Comparison of ENCODE assay signal across 1 cellular context in the genomic region with DNA sequence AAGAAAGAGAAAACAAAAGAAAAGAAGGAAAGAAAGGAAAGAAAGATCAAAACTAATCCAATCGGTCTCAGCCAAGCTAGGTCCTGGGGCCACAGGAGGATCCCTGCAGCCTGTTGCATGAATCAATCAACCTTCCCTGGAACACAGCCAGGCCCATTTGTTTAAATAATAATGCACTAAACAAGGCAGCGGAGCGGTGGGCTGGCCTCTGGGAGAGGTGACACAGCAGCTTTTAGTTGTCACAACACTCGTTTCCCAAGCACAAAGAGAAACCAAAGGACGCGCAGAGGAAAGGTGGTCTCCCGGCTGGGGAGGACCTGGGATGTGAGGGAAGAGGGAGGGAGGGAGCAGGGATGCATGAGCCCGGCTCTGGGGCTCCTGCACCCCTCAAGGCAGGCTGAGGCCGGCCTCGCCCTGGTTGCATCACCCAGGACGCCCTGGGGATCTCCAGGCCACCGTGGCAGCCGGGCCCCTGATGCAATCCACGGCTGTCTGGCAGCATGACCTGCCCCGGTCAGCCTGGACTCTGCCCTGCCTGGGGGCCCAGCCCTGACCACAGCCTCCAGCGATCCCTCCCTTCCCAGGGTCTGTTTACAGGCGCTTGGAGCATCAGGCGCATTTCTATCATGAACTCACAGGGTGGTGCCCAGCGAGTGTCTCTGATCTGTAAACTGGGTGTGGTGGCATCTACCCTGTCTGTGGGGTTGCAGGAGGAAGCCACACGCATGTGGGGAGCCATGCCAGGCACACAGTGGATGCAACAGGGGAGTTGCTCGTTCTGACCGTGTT.
A peak's percentile ranks its signal among the peaks of the same experiment; 100 is the strongest.
TF ChIP-seq lines count a peak whose summit lies in the region.

No MANE protein-coding gene starts in this region.

TF ChIP-seq in K562, 482 proteins besides CTCF, POLR2A, EP300 and RAD21 (continued from another document):
- TF ChIP-seq, protein P1, sequence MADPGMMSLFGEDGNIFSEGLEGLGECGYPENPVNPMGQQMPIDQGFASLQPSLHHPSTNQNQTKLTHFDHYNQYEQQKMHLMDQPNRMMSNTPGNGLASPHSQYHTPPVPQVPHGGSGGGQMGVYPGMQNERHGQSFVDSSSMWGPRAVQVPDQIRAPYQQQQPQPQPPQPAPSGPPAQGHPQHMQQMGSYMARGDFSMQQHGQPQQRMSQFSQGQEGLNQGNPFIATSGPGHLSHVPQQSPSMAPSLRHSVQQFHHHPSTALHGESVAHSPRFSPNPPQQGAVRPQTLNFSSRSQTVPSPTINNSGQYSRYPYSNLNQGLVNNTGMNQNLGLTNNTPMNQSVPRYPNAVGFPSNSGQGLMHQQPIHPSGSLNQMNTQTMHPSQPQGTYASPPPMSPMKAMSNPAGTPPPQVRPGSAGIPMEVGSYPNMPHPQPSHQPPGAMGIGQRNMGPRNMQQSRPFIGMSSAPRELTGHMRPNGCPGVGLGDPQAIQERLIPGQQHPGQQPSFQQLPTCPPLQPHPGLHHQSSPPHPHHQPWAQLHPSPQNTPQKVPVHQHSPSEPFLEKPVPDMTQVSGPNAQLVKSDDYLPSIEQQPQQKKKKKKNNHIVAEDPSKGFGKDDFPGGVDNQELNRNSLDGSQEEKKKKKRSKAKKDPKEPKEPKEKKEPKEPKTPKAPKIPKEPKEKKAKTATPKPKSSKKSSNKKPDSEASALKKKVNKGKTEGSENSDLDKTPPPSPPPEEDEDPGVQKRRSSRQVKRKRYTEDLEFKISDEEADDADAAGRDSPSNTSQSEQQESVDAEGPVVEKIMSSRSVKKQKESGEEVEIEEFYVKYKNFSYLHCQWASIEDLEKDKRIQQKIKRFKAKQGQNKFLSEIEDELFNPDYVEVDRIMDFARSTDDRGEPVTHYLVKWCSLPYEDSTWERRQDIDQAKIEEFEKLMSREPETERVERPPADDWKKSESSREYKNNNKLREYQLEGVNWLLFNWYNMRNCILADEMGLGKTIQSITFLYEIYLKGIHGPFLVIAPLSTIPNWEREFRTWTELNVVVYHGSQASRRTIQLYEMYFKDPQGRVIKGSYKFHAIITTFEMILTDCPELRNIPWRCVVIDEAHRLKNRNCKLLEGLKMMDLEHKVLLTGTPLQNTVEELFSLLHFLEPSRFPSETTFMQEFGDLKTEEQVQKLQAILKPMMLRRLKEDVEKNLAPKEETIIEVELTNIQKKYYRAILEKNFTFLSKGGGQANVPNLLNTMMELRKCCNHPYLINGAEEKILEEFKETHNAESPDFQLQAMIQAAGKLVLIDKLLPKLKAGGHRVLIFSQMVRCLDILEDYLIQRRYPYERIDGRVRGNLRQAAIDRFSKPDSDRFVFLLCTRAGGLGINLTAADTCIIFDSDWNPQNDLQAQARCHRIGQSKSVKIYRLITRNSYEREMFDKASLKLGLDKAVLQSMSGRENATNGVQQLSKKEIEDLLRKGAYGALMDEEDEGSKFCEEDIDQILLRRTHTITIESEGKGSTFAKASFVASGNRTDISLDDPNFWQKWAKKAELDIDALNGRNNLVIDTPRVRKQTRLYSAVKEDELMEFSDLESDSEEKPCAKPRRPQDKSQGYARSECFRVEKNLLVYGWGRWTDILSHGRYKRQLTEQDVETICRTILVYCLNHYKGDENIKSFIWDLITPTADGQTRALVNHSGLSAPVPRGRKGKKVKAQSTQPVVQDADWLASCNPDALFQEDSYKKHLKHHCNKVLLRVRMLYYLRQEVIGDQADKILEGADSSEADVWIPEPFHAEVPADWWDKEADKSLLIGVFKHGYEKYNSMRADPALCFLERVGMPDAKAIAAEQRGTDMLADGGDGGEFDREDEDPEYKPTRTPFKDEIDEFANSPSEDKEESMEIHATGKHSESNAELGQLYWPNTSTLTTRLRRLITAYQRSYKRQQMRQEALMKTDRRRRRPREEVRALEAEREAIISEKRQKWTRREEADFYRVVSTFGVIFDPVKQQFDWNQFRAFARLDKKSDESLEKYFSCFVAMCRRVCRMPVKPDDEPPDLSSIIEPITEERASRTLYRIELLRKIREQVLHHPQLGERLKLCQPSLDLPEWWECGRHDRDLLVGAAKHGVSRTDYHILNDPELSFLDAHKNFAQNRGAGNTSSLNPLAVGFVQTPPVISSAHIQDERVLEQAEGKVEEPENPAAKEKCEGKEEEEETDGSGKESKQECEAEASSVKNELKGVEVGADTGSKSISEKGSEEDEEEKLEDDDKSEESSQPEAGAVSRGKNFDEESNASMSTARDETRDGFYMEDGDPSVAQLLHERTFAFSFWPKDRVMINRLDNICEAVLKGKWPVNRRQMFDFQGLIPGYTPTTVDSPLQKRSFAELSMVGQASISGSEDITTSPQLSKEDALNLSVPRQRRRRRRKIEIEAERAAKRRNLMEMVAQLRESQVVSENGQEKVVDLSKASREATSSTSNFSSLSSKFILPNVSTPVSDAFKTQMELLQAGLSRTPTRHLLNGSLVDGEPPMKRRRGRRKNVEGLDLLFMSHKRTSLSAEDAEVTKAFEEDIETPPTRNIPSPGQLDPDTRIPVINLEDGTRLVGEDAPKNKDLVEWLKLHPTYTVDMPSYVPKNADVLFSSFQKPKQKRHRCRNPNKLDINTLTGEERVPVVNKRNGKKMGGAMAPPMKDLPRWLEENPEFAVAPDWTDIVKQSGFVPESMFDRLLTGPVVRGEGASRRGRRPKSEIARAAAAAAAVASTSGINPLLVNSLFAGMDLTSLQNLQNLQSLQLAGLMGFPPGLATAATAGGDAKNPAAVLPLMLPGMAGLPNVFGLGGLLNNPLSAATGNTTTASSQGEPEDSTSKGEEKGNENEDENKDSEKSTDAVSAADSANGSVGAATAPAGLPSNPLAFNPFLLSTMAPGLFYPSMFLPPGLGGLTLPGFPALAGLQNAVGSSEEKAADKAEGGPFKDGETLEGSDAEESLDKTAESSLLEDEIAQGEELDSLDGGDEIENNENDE (IDR thresholded peaks at IDR 0.05; ENCODE audit: low read depth, low read length) = no peak
- peak; percentile 72; the same call in 1 of the 2 replicates for TF ChIP-seq KLF1 (tag; IDR thresholded peaks at IDR 0.05)
- TF ChIP-seq CBX8 (IDR thresholded peaks at IDR 0.05; ENCODE audit: borderline replicate concordance, extremely low read depth, low read depth, low read length, poor library complexity, severe bottlenecking) = no peak
- peak; percentile 93 for TF ChIP-seq ZSCAN32 (CRISPR knock-in tag; IDR thresholded peaks at IDR 0.05)
- peak; percentile 34 for TF ChIP-seq CCNT2 (IDR thresholded peaks at IDR 0.05; ENCODE audit: borderline replicate concordance, extremely low read depth, insufficient read length, low read depth, low read length)
- peak; percentile 83 for TF ChIP-seq HMGN3 (IDR thresholded peaks at IDR 0.05; ENCODE audit: borderline replicate concordance, extremely low read depth, insufficient read length, low read depth, low read length)
- TF ChIP-seq, protein P2, sequence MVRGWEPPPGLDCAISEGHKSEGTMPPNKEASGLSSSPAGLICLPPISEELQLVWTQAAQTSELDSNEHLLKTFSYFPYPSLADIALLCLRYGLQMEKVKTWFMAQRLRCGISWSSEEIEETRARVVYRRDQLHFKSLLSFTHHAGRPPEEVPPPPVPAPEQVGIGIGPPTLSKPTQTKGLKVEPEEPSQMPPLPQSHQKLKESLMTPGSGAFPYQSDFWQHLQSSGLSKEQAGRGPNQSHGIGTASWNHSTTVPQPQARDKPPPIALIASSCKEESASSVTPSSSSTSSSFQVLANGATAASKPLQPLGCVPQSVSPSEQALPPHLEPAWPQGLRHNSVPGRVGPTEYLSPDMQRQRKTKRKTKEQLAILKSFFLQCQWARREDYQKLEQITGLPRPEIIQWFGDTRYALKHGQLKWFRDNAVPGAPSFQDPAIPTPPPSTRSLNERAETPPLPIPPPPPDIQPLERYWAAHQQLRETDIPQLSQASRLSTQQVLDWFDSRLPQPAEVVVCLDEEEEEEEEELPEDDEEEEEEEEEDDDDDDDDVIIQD (CRISPR knock-in tag; IDR thresholded peaks at IDR 0.05) = no peak
- no peak for TF ChIP-seq EWSR1 (IDR thresholded peaks at IDR 0.05; ENCODE audit: borderline replicate concordance, low read depth, partially characterized antibody)
- TF ChIP-seq NFIC (IDR thresholded peaks at IDR 0.05) = peak; percentile 97
- no peak for TF ChIP-seq TCF7 (IDR thresholded peaks at IDR 0.05; ENCODE audit: borderline replicate concordance)
- peak; percentile 60; the same call in 1 of the 2 replicates for TF ChIP-seq ZBTB17 (CRISPR knock-in tag; IDR thresholded peaks at IDR 0.05)
- TF ChIP-seq, protein P3, sequence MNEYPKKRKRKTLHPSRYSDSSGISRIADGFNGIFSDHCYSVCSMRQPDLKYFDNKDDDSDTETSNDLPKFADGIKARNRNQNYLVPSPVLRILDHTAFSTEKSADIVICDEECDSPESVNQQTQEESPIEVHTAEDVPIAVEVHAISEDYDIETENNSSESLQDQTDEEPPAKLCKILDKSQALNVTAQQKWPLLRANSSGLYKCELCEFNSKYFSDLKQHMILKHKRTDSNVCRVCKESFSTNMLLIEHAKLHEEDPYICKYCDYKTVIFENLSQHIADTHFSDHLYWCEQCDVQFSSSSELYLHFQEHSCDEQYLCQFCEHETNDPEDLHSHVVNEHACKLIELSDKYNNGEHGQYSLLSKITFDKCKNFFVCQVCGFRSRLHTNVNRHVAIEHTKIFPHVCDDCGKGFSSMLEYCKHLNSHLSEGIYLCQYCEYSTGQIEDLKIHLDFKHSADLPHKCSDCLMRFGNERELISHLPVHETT (CRISPR knock-in tag; conservative IDR thresholded peaks at IDR 0.05 in 1 of 2, IDR thresholded peaks at IDR 0.05 in 1 of 2) = peak in 1 of 2 experiments; percentile 56; a peak in 1 of 4 replicates
- TF ChIP-seq TRIM28 (IDR thresholded peaks at IDR 0.05) = peak; percentile 70; the same call in 1 of the 2 replicates
- TF ChIP-seq MXI1 (IDR thresholded peaks at IDR 0.05; ENCODE audit: low read depth, low read length) = no peak
- no peak for TF ChIP-seq ZNF347 (CRISPR knock-in tag; IDR thresholded peaks at IDR 0.05; ENCODE audit: low read depth)
- 0 out of 2 replicates have a peak, but pooled peaks have one; percentile 39 for TF ChIP-seq SP1 (CRISPR knock-in tag; IDR thresholded peaks at IDR 0.05)
- TF ChIP-seq ZNF165 (CRISPR knock-in tag; IDR thresholded peaks at IDR 0.05; ENCODE audit: borderline replicate concordance) = 0 out of 2 replicates have a peak, but pooled peaks have one; percentile 6
- no peak for TF ChIP-seq MCM7 (IDR thresholded peaks at IDR 0.05)
- TF ChIP-seq ZNF830 (CRISPR knock-in tag; IDR thresholded peaks at IDR 0.05) = no peak
- no peak for TF ChIP-seq CHD2 (IDR thresholded peaks at IDR 0.05; ENCODE audit: low read depth, low read length)
- no peak for TF ChIP-seq HDGF (IDR thresholded peaks at IDR 0.05)
- TF ChIP-seq ELF1 (tag; IDR thresholded peaks at IDR 0.05) = no peak
- TF ChIP-seq NR2C1 (IDR thresholded peaks at IDR 0.05) = no peak
- peak; percentile 82 for TF ChIP-seq NR2C1 (tag; IDR thresholded peaks at IDR 0.05)
- no peak for TF ChIP-seq CBX3 (IDR thresholded peaks at IDR 0.05; ENCODE audit: borderline replicate concordance in 1 of 2, low read length in 2 of 2)
- no peak for TF ChIP-seq MCM5 (IDR thresholded peaks at IDR 0.05; ENCODE audit: low read depth)
- no peak for TF ChIP-seq RFX5 (IDR thresholded peaks at IDR 0.05; ENCODE audit: low read depth, low read length)
- TF ChIP-seq ZNF232 (CRISPR knock-in tag; IDR thresholded peaks at IDR 0.05) = no peak
- no peak for TF ChIP-seq XRCC5 (IDR thresholded peaks at IDR 0.05; ENCODE audit: low read depth, low read length)
- TF ChIP-seq, protein P4, sequence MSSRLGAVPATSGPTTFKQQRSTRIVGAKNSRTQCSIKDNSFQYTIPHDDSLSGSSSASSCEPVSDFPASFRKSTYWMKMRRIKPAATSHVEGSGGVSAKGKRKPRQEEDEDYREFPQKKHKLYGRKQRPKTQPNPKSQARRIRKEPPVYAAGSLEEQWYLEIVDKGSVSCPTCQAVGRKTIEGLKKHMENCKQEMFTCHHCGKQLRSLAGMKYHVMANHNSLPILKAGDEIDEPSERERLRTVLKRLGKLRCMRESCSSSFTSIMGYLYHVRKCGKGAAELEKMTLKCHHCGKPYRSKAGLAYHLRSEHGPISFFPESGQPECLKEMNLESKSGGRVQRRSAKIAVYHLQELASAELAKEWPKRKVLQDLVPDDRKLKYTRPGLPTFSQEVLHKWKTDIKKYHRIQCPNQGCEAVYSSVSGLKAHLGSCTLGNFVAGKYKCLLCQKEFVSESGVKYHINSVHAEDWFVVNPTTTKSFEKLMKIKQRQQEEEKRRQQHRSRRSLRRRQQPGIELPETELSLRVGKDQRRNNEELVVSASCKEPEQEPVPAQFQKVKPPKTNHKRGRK (tag; IDR thresholded peaks at IDR 0.05) = peak; percentile 75
